11 cellular contexts compared by ENCODE assay signal in the genomic region with DNA sequence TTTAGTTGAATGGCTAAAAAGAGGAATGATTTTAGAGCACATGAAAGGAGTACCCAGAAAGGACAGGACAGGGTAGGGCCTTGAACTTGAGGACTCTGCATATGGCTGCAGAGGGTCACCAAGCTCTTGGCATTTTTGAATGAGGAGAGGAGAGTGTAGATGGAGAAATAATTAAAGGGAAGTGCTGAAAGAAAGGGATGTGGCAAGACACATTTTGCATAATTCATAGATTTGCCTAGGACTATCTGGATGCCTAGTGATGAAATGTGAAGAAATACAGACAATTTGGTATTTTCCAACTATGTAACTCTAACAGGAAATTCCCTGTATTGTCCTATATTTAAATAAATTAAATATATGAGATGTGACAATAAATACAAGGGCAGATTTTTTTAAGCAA. TPM values are rescaled to one million over a fixed set of nuclear protein-coding genes. Genes with fewer than 3 reads are reported as not detected.
DNase-seq lines count a peak whose midpoint lies in the region; ATAC-seq and TF ChIP-seq lines count a peak whose summit lies in the region.
"Had no signal": no experiment of that assay in that cellular context is flagged by ENCODE, and none has a peak within 500 bp of the region (broad histone marks: within the 10 kb centered on the region; RNA-seq: fewer than 3 reads in every experiment).

No MANE protein-coding gene starts in this region.

- POLR2A ChIA-PET in activated CD8-positive, alpha-beta T cell treated with anti-CD3 and anti-CD28 coated beads for 36 hours (lab: Charles Lee): interaction anchor here (1.1 kb wide), 1 partner anchor 12 kb away, joined by 4 read pairs; no protein-coding TSS in a partner anchor

- peaks cover 48 to 56% of the 10 kb centered on the region in 2 donors for H3K4me1 Mint-ChIP-seq in natural killer cell treated with Interleukin-12 subunit alpha and Interleukin-12 subunit beta and Interleukin-15 and Interleukin-18, amount 100 ng/mL, for 72 hours (ENCODE audit: low read depth in 2 of 2)
- peaks cover 24% of the 10 kb centered on the region for H3K4me1 Mint-ChIP-seq in T-helper 2 cell treated with Interferon-gamma antibody and Interleukin-4, amounts not matched to agents 5 μg/mL and 100 μg/mL, for 36 hours (ENCODE audit: low read depth)
- peaks cover 28% of the 10 kb centered on the region for H3K4me1 Mint-ChIP-seq in activated CD8-positive, alpha-beta T cell treated with anti-CD3 and anti-CD28 coated beads for 36 hours (ENCODE audit: low read depth)
- peaks cover 44% of the 10 kb centered on the region for H3K4me1 Mint-ChIP-seq in activated T-helper 1 cell treated with anti-CD3 and anti-CD28 coated beads, Interleukin-12 subunit alpha, Interleukin-12 subunit beta, Interleukin-2, Interleukin-4 antibody, amounts not matched to agents 30 ng/mL and 10 ng/mL and 1 ng/mL, durations not matched to agents 14 hours and 24 hours and 36 hours (ENCODE audit: low read depth)

- CTCF ChIA-PET in activated CD8-positive, alpha-beta T cell treated with anti-CD3 and anti-CD28 coated beads for 36 hours (lab: Charles Lee): interaction anchor here (0.6 to 2.6 kb wide), 30 partner anchors 9 to 387 kb away, joined by 3 to 9 read pairs (median 4); a partner anchor contains a TSS

- H3K4me3 Mint-ChIP-seq in natural killer cell treated with Interleukin-12 subunit alpha and Interleukin-12 subunit beta and Interleukin-15 and Interleukin-18, amount 100 ng/mL, for 72 hours: peak overlapping the region; percentile 18
- no peak overlapping the region for H3K4me3 Mint-ChIP-seq in T-helper 2 cell treated with Interferon-gamma antibody and Interleukin-4, amounts not matched to agents 5 μg/mL and 100 μg/mL, for 36 hours
- no peak overlapping the region for H3K4me3 Mint-ChIP-seq in activated CD8-positive, alpha-beta T cell treated with anti-CD3 and anti-CD28 coated beads for 36 hours
- no peak overlapping the region for H3K4me3 Mint-ChIP-seq in activated T-helper 1 cell treated with anti-CD3 and anti-CD28 coated beads, Interleukin-12 subunit alpha, Interleukin-12 subunit beta, Interleukin-2, Interleukin-4 antibody, amounts not matched to agents 30 ng/mL and 10 ng/mL and 1 ng/mL, durations not matched to agents 14 hours and 24 hours and 36 hours

- peak; percentile 71 for DNase-seq in SKM-1 treated with dmso at 0.1 percent for 144 hours (lab: John Stamatoyannopoulos, UW; ENCODE audit: unreplicated experiment)
- DNase-seq in natural killer cell treated with Interleukin-12 subunit alpha and Interleukin-12 subunit beta and Interleukin-15 and Interleukin-18, amount 100 ng/mL, for 72 hours (ENCODE audit: low spot score): no peak
- DNase-seq in T-helper 2 cell treated with Interferon-gamma antibody and Interleukin-4, amounts not matched to agents 5 μg/mL and 100 μg/mL, for 36 hours (ENCODE audit: low spot score): no peak
- no peak for DNase-seq in activated CD8-positive, alpha-beta T cell treated with anti-CD3 and anti-CD28 coated beads for 36 hours
- DNase-seq in GM03348 (ENCODE audit: low spot score): no peak
- no peak for DNase-seq in activated T-helper 1 cell treated with anti-CD3 and anti-CD28 coated beads, Interleukin-12 subunit alpha, Interleukin-12 subunit beta, Interleukin-2, Interleukin-4 antibody, amounts not matched to agents 30 ng/mL and 10 ng/mL and 1 ng/mL, durations not matched to agents 14 hours and 24 hours and 36 hours (ENCODE audit: low spot score)
- DNase-seq: activated effector memory CD4-positive, alpha-beta T cell treated with Interleukin-2 at 50 U/mL for 16 hours; NCI-H1417 treated with DMSO at 0.1 percent for 48 hours; WERI-Rb-1 had no signal

- peaks cover 8% of the 10 kb centered on the region for H3K36me3 Mint-ChIP-seq in natural killer cell treated with Interleukin-12 subunit alpha and Interleukin-12 subunit beta and Interleukin-15 and Interleukin-18, amount 100 ng/mL, for 72 hours
- H3K36me3 Mint-ChIP-seq in T-helper 2 cell treated with Interferon-gamma antibody and Interleukin-4, amounts not matched to agents 5 μg/mL and 100 μg/mL, for 36 hours (ENCODE audit: low read depth): no peaks in the 10 kb centered on the region
- no peaks in the 10 kb centered on the region for H3K36me3 Mint-ChIP-seq in activated CD8-positive, alpha-beta T cell treated with anti-CD3 and anti-CD28 coated beads for 36 hours (ENCODE audit: low read depth)
- H3K36me3 Mint-ChIP-seq in activated T-helper 1 cell treated with anti-CD3 and anti-CD28 coated beads, Interleukin-12 subunit alpha, Interleukin-12 subunit beta, Interleukin-2, Interleukin-4 antibody, amounts not matched to agents 30 ng/mL and 10 ng/mL and 1 ng/mL, durations not matched to agents 14 hours and 24 hours and 36 hours (ENCODE audit: low read depth): peaks cover 5% of the 10 kb centered on the region

- H3K9me3 Mint-ChIP-seq in natural killer cell treated with Interleukin-12 subunit alpha and Interleukin-12 subunit beta and Interleukin-15 and Interleukin-18, amount 100 ng/mL, for 72 hours: no peaks in the 10 kb centered on the region
- H3K9me3 Mint-ChIP-seq in T-helper 2 cell treated with Interferon-gamma antibody and Interleukin-4, amounts not matched to agents 5 μg/mL and 100 μg/mL, for 36 hours: no peaks in the 10 kb centered on the region
- H3K9me3 Mint-ChIP-seq in activated CD8-positive, alpha-beta T cell treated with anti-CD3 and anti-CD28 coated beads for 36 hours: no peaks in the 10 kb centered on the region
- no peaks in the 10 kb centered on the region for H3K9me3 Mint-ChIP-seq in activated T-helper 1 cell treated with anti-CD3 and anti-CD28 coated beads, Interleukin-12 subunit alpha, Interleukin-12 subunit beta, Interleukin-2, Interleukin-4 antibody, amounts not matched to agents 30 ng/mL and 10 ng/mL and 1 ng/mL, durations not matched to agents 14 hours and 24 hours and 36 hours

- H3K27ac Mint-ChIP-seq in natural killer cell treated with Interleukin-12 subunit alpha and Interleukin-12 subunit beta and Interleukin-15 and Interleukin-18, amount 100 ng/mL, for 72 hours: peak overlapping the region; percentile 65 to 91
- H3K27ac Mint-ChIP-seq in T-helper 2 cell treated with Interferon-gamma antibody and Interleukin-4, amounts not matched to agents 5 μg/mL and 100 μg/mL, for 36 hours: no peak overlapping the region
- no peak overlapping the region for H3K27ac Mint-ChIP-seq in activated CD8-positive, alpha-beta T cell treated with anti-CD3 and anti-CD28 coated beads for 36 hours
- H3K27ac Mint-ChIP-seq in activated T-helper 1 cell treated with anti-CD3 and anti-CD28 coated beads, Interleukin-12 subunit alpha, Interleukin-12 subunit beta, Interleukin-2, Interleukin-4 antibody, amounts not matched to agents 30 ng/mL and 10 ng/mL and 1 ng/mL, durations not matched to agents 14 hours and 24 hours and 36 hours: no peak overlapping the region

- no peak for TF ChIP-seq CTCF in activated CD8-positive, alpha-beta T cell treated with anti-CD3 and anti-CD28 coated beads for 36 hours (IDR thresholded peaks at IDR 0.05)

- ATAC-seq in GM19324 (IDR thresholded peaks at IDR 0.05; ENCODE audit: low FRiP score, unreplicated experiment) (peak; percentile 7), HG03354 (IDR thresholded peaks at IDR 0.05; ENCODE audit: poor library complexity, severe bottlenecking, unreplicated experiment) (peak; percentile 13)
- peak in 1 of 2 donors; percentile 49 for ATAC-seq in natural killer cell treated with Interleukin-12 subunit alpha and Interleukin-12 subunit beta and Interleukin-15 and Interleukin-18, amount 100 ng/mL, for 72 hours
- ATAC-seq in activated CD8-positive, alpha-beta T cell treated with anti-CD3 and anti-CD28 coated beads for 36 hours: no peak

- no peaks in the 10 kb centered on the region for H3K27me3 Mint-ChIP-seq in natural killer cell treated with Interleukin-12 subunit alpha and Interleukin-12 subunit beta and Interleukin-15 and Interleukin-18, amount 100 ng/mL, for 72 hours
- peaks cover 3% of the 10 kb centered on the region for H3K27me3 Mint-ChIP-seq in T-helper 2 cell treated with Interferon-gamma antibody and Interleukin-4, amounts not matched to agents 5 μg/mL and 100 μg/mL, for 36 hours (ENCODE audit: low read depth)
- H3K27me3 Mint-ChIP-seq in activated CD8-positive, alpha-beta T cell treated with anti-CD3 and anti-CD28 coated beads for 36 hours: no peaks in the 10 kb centered on the region
- H3K27me3 Mint-ChIP-seq in activated T-helper 1 cell treated with anti-CD3 and anti-CD28 coated beads, Interleukin-12 subunit alpha, Interleukin-12 subunit beta, Interleukin-2, Interleukin-4 antibody, amounts not matched to agents 30 ng/mL and 10 ng/mL and 1 ng/mL, durations not matched to agents 14 hours and 24 hours and 36 hours (ENCODE audit: insufficient read depth): no peaks in the 10 kb centered on the region

- intact Hi-C loops in activated CD8-positive, alpha-beta T cell treated with anti-CD3 and anti-CD28 coated beads for 36 hours (cut with micrococcal nuclease): loop anchor here (2.0 to 10.0 kb wide), 3 partner anchors 123 to 327 kb away; a partner anchor contains a TSS
- intact Hi-C loops in activated T-helper 1 cell treated with anti-CD3 and anti-CD28 coated beads, Interleukin-12 subunit alpha, Interleukin-12 subunit beta, Interleukin-2, Interleukin-4 antibody, amounts not matched to agents 30 ng/mL and 10 ng/mL and 1 ng/mL, durations not matched to agents 14 hours and 24 hours and 36 hours (cut with micrococcal nuclease): loop anchor here (1.0 to 10.0 kb wide), 2 partner anchors 253 to 665 kb away; no protein-coding TSS in a partner anchor

RNA-seq across cellular contexts. Expression of a gene that starts 27.5 kb away (rescaled TPM):
- 10 to 100 TPM; 34.1 to 60.0 TPM for total RNA-seq in natural killer cell treated with Interleukin-12 subunit alpha and Interleukin-12 subunit beta and Interleukin-15 and Interleukin-18, amount 100 ng/mL, for 72 hours
- total RNA-seq in activated CD8-positive, alpha-beta T cell treated with anti-CD3 and anti-CD28 coated beads for 36 hours: 10 to 100 TPM; 15.4 to 17.9 TPM
- 26.8 and 29.9 TPM in 2 replicates for total RNA-seq in activated T-helper 1 cell treated with anti-CD3 and anti-CD28 coated beads, Interleukin-12 subunit alpha, Interleukin-12 subunit beta, Interleukin-2, Interleukin-4 antibody, amounts not matched to agents 30 ng/mL and 10 ng/mL and 1 ng/mL, durations not matched to agents 14 hours and 24 hours and 36 hours

Comparison
In these comparisons a context has a peak if more than half of its experiments do, and no peak if none do; other contexts are left out.
1. H3K27ac Mint-ChIP-seq: peak in natural killer cell treated with Interleukin-12 subunit alpha and Interleukin-12 subunit beta and Interleukin-15 and Interleukin-18, amount 100 ng/mL, for 72 hours (2 of 2); none in T-helper 2 cell treated with Interferon-gamma antibody and Interleukin-4, amounts not matched to agents 5 μg/mL and 100 μg/mL, for 36 hours (single experiment), activated CD8-positive, alpha-beta T cell treated with anti-CD3 and anti-CD28 coated beads for 36 hours (single experiment) and activated T-helper 1 cell treated with anti-CD3 and anti-CD28 coated beads, Interleukin-12 subunit alpha, Interleukin-12 subunit beta, Interleukin-2, Interleukin-4 antibody, amounts not matched to agents 30 ng/mL and 10 ng/mL and 1 ng/mL, durations not matched to agents 14 hours and 24 hours and 36 hours (single experiment).